8 cellular contexts compared by ENCODE assay signal in the genomic region with DNA sequence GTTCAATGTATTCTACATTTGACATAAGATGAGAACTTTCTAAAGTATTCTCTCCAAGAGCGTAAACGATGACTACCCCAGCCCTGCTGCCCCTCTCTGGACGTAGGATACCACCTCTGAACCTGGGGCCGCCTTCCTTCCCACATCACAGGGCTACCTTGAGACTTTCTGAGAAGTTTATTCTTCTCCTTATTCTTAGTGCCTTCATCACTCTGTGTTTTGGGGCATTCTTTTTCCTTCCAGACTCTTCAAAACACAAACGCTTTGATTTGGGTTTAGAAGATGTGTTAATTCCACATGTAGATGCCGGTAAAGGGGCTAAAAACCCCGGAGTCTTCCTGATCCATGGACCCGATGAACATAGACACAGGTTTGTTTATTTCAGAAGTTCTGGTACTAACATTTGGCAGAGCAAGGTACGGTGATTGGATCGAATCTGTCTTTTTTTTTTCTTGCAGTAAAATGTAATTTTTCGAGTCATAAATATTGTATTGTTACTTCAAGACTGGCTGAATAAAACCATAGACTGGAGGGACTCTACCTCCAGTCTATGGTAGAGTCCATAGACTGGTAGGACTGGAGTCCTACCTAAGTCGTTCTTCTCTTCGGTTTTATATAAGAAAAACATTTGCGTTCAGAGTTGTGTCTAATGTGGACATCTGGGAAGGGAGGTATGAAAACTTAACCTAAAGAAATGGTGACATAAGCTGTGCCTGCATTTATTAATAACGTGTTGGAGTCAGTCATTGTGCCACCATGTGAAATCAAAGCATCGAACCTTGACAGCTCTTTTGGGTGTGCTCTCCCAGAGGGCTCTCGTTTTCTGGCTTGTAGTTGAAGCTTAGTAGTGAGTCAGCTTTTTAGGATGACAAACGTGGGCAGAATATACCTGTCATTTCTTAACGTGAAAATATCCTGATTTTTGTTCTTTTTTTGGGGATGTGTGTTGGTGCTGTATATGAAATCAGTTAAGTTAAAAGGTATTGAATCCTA. TPM values are rescaled to one million over a fixed set of nuclear protein-coding genes. Genes with fewer than 3 reads are reported as not detected.
DNase-seq lines count a peak whose midpoint lies in the region; ATAC-seq, FAIRE-seq and TF ChIP-seq lines count a peak whose summit lies in the region.

No MANE protein-coding gene starts in this region.

- H3K36me3 Mint-ChIP-seq in activated T-helper 17 cell treated with anti-CD3 and anti-CD28 coated beads, Interleukin-2, amount 50 U/mL, for 72 hours (ENCODE audit: low read depth): peaks cover 12% of the 10 kb centered on the region

- H3K9ac ChIP-seq in HUES64 (ENCODE audit: low read depth, low read length) (peak overlapping the region; percentile 94), iPS-15b (ENCODE audit: low read depth, low read length) (no peak overlapping the region)

- H3K27ac Mint-ChIP-seq in activated T-helper 17 cell treated with anti-CD3 and anti-CD28 coated beads, Interleukin-2, amount 50 U/mL, for 72 hours: peak overlapping the region; percentile 94

- H3K27ac ChIP-seq in cardiac muscle cell (peak overlapping the region; percentile 97), HUES64 (ENCODE audit: low read depth, low read length) (no peak overlapping the region), small intestine (ENCODE audit: low read depth in 1 of 2, low read length in 1 of 2) (peak overlapping the region in 1 of 2 donors; percentile 100)

- DNase-seq in cardiac muscle cell (ENCODE audit: low read depth in 1 of 2, low spot score in 1 of 2) (peak in 1 of 2 donors; percentile 19), left cardiac atrium (no peak), small intestine (peak; percentile 48), NCI-H510A treated with DMSO at 0.1 percent for 48 hours (lab: John Stamatoyannopoulos, UW) (no peak), NCI-H1436 treated with DMSO at 0.1 percent for 48 hours (lab: John Stamatoyannopoulos, UW) (no peak)

- FAIRE-seq in small intestine (lab: Jason Lieb, UNC): no peak

- no peaks in the 10 kb centered on the region for H3K27me3 ChIP-seq in cardiac muscle cell
- peaks cover 23% of the 10 kb centered on the region for H3K27me3 ChIP-seq in HUES64 (ENCODE audit: insufficient read depth, low read length)
- peaks cover 17% of the 10 kb centered on the region for H3K27me3 ChIP-seq in iPS-15b (ENCODE audit: control insufficient read depth, insufficient read depth, low read length)
- no peaks in the 10 kb centered on the region for H3K27me3 ChIP-seq in small intestine (ENCODE audit: control insufficient read depth in 2 of 2, insufficient read depth in 2 of 2, low read length in 2 of 2)

- WGBS in HUES64: 7% methylated on average over 19 of the region's 19 CpGs
- 2 to 4% (median 3%) methylated on average over 19 of the region's 19 CpGs for WGBS in small intestine, 3 donors

- H3K4me3 ChIP-seq in cardiac muscle cell (peak overlapping the region; percentile 80), HUES64 (ENCODE audit: low read length) (peak overlapping the region; percentile 92), iPS-15b (ENCODE audit: low read depth, low read length) (peak overlapping the region; percentile 87), small intestine (ENCODE audit: low read depth in 1 of 2, low read length in 2 of 2) (peak overlapping the region; percentile 64 to 85)

- H3K27me3 Mint-ChIP-seq in activated T-helper 17 cell treated with anti-CD3 and anti-CD28 coated beads, Interleukin-2, amount 50 U/mL, for 72 hours: no peaks in the 10 kb centered on the region

- H3K36me3 ChIP-seq in cardiac muscle cell (no peaks in the 10 kb centered on the region), HUES64 (ENCODE audit: insufficient read depth, low read length) (no peaks in the 10 kb centered on the region), iPS-15b (ENCODE audit: control insufficient read depth, insufficient read depth, low read length) (no peaks in the 10 kb centered on the region), small intestine (ENCODE audit: control insufficient read depth in 2 of 2, insufficient read depth in 2 of 2, low read length in 2 of 2) (no peaks in the 10 kb centered on the region)

- H3K4me1 Mint-ChIP-seq in activated T-helper 17 cell treated with anti-CD3 and anti-CD28 coated beads, Interleukin-2, amount 50 U/mL, for 72 hours: peaks cover 44% of the 10 kb centered on the region

- H3K9me3 ChIP-seq in cardiac muscle cell (ENCODE audit: low read depth) (no peaks in the 10 kb centered on the region), HUES64 (ENCODE audit: insufficient read depth, low read depth, low read length) (no peaks in the 10 kb centered on the region), iPS-15b (ENCODE audit: control insufficient read depth, insufficient read depth, low read length) (no peaks in the 10 kb centered on the region), small intestine (ENCODE audit: control insufficient read depth, low read depth) (no peaks in the 10 kb centered on the region)

- TF ChIP-seq CTCF in cardiac muscle cell (IDR thresholded peaks at IDR 0.05; ENCODE audit: low read depth, low read length): no peak

- H3K4me1 ChIP-seq in cardiac muscle cell (ENCODE audit: low read depth) (peaks cover 47% of the 10 kb centered on the region), HUES64 (ENCODE audit: insufficient read depth, low read length) (peaks cover 53% of the 10 kb centered on the region), iPS-15b (ENCODE audit: control insufficient read depth, insufficient read depth, low read length) (peaks cover 4% of the 10 kb centered on the region), small intestine (ENCODE audit: control insufficient read depth in 2 of 2, insufficient read depth in 1 of 2, low read depth in 1 of 2, low read length in 1 of 2) (peaks cover 5 to 8% of the 10 kb centered on the region in 2 donors)

- peak overlapping the region; percentile 98 for H3K4me3 Mint-ChIP-seq in activated T-helper 17 cell treated with anti-CD3 and anti-CD28 coated beads, Interleukin-2, amount 50 U/mL, for 72 hours

- intact Hi-C loops in left cardiac atrium (cut with DNase I): loop anchor here in 1 of 2 donors (5.0 kb wide), 2 partner anchors 46 to 246 kb away; a partner anchor contains a TSS

- no peak for ATAC-seq in left cardiac atrium
- ATAC-seq in activated T-helper 17 cell treated with anti-CD3 and anti-CD28 coated beads, Interleukin-2, amount 50 U/mL, for 72 hours (replicated peaks): peak; percentile 49

- H3K9me3 Mint-ChIP-seq in activated T-helper 17 cell treated with anti-CD3 and anti-CD28 coated beads, Interleukin-2, amount 50 U/mL, for 72 hours: no peaks in the 10 kb centered on the region

RNA-seq across cellular contexts. Expression of a gene that starts 1.2 kb away (rescaled TPM):
- total RNA-seq in cardiac muscle cell (20.0 and 20.6 TPM in 2 replicates), left cardiac atrium (10 to 100 TPM; 36.3 TPM)
- polyA plus RNA-seq in cardiac muscle cell (30.0 and 33.7 TPM in 2 replicates), small intestine (10 to 100 TPM in 1 of 3 donors, 1 to 10 TPM in 2; 3.5 to 12.8 (median 3.6) TPM)
- 10.3 TPM for polyA plus RNA-seq in HUES64 (2013, experiment 1 of 2)
- 13.4 TPM for polyA plus RNA-seq in HUES64 (2013, experiment 2 of 2)
- 10 to 100 TPM; 26.1 to 26.5 TPM for total RNA-seq in activated T-helper 17 cell treated with anti-CD3 and anti-CD28 coated beads, Interleukin-2, amount 50 U/mL, for 72 hours
